Comparison of ENCODE assay signal across 1 cellular context in the genomic region with DNA sequence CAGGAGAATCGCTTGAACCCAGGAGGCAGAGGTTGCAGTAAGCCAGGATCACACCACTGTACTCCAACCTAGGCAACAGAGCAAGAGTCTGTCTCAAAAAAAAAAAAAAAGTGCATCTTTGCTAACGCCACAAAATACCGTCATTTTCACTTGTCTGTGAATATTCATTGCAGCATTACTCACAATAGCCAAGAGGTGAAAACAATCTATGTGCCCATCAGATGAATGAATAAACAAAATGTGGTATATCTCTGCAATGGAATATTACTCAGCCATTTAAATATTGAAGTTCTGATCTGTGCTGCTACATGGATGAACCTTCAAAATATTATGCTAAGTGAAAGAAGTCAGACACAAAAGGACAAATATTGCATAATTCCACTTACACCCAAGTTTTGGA.
TF ChIP-seq lines count a peak whose summit lies in the region.

No MANE protein-coding gene starts in this region.

TF ChIP-seq in HCT116, 20 proteins besides CTCF, POLR2A, EP300 and RAD21:
- TF ChIP-seq SP1 (IDR thresholded peaks at IDR 0.05; ENCODE audit: low read depth), result no peak
TF ChIP-seq in HCT116: peak in this region for 0.
